In the genomic region with DNA sequence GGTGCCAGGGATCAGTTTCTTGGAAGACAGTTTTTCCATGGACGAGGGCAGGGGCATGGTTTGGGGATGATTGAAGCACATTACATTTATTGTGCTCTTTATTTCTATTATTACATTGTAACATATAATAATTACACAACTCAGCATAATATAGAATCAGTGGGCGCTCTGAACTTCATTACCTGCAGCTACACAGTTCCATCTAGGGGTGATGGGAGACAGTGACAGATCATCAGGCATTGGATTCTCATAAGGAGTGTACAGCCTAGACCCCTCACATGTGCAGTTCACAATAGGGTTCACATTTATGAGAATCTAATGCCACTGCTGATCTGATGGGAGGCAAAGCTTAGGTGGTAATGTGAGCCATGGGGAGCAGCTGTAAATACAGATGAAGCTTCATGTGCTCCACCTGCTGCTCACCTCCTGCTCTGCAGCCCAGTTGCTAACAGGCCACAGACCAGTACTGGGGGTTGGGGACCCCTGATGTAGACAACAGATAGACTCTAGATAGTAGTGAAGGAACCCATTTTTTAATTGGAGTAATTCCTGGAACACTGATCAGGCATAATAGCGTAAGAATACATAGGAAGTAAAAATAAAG, we compare ENCODE assay signal across 9 cellular contexts. TPM values are rescaled to one million over a fixed set of nuclear protein-coding genes. Genes with fewer than 3 reads are reported as not detected.
DNase-seq lines count a peak whose midpoint lies in the region; FAIRE-seq and TF ChIP-seq lines count a peak whose summit lies in the region.
"Had no signal": no experiment of that assay in that cellular context is flagged by ENCODE, and none has a peak within 500 bp of the region (broad histone marks: within the 10 kb centered on the region; RNA-seq: fewer than 3 reads in every experiment).

No MANE protein-coding gene starts in this region.

- H3K27me3 Mint-ChIP-seq in CD14-positive monocyte (ENCODE audit: low read depth in 3 of 3): peaks cover 2 to 3% (median 2%) of the 10 kb centered on the region in 3 donors

- DNase-seq in A172 (ENCODE audit: low spot score) (peak; percentile 16), GM18507 (ENCODE audit: extremely low spot score, insufficient read length, low read depth) (no peak), erythroblast (lab: John Stamatoyannopoulos, UW) (peak; percentile 5 to 12), NCI-H187 treated with DMSO at 0.1 percent for 48 hours (lab: John Stamatoyannopoulos, UW) (no peak), OCI-M2 (lab: John Stamatoyannopoulos, UW; ENCODE audit: unreplicated experiment) (no peak), CD14-positive monocyte (ENCODE audit: low spot score) (no peak), SW480 (ENCODE audit: low spot score) (no peak)
- DNase-seq in Jurkat, Clone E6-1 (ENCODE audit: low read depth, low spot score): peak; percentile 8

- H3K4me1 Mint-ChIP-seq in CD14-positive monocyte: no peaks in the 10 kb centered on the region

- no peaks in the 10 kb centered on the region for H3K36me3 Mint-ChIP-seq in CD14-positive monocyte

- H3K27ac Mint-ChIP-seq in CD14-positive monocyte: no peak overlapping the region

- TF ChIP-seq POLR2A in erythroblast (IDR thresholded peaks at IDR 0.05; ENCODE audit: low read length): no peak

- TF ChIP-seq CTCF in CD14-positive monocyte (IDR thresholded peaks at IDR 0.05): no peak

- peak; percentile 49 for FAIRE-seq in GM18507 (lab: Jason Lieb, UNC)

- H3K4me3 Mint-ChIP-seq in CD14-positive monocyte: no peak overlapping the region

- intact Hi-C loops in CD14-positive monocyte (cut with micrococcal nuclease): no loop called here

- no peak overlapping the region for H3K4me3 ChIP-seq in Jurkat, Clone E6-1 (ENCODE audit: low read length)
- H3K4me3 ChIP-seq: SJSA1 had no signal

- H3K9me3 Mint-ChIP-seq in CD14-positive monocyte: peaks cover 0 to 5% (median 0%) of the 10 kb centered on the region in 7 donors

RNA-seq across cellular contexts. Expression of gene MC4R, which starts 41.5 kb away (rescaled TPM):
- total RNA-seq in A172 (2014; rRNA removed; shearing (Covaris generic)): 2.7 and 3.9 TPM in 2 replicates
- polyA plus RNA-seq in Jurkat, Clone E6-1 (2012; ENCODE audit: insufficient read depth, insufficient read length): not detected
- polyA plus RNA-seq in CD14-positive monocyte: not detected
- total RNA-seq: SJSA1 had no signal

Comparison
In these comparisons a context has a peak if more than half of its experiments do, and no peak if none do; other contexts are left out.
1. DNase-seq: peak in A172 (single experiment), Jurkat, Clone E6-1 (single experiment) and erythroblast (2 of 2); none in GM18507 (single experiment), NCI-H187 treated with DMSO at 0.1 percent for 48 hours (single experiment), OCI-M2 (single experiment), CD14-positive monocyte (single experiment) and SW480 (single experiment).